In genomic region chr2:6827516-6828298, GRCh38 we compare ENCODE assay signal across 16 cellular contexts. TPM values are rescaled to one million over a fixed set of nuclear protein-coding genes. Genes with fewer than 3 reads are reported as not detected.
DNase-seq lines count a peak whose midpoint lies in the region; ATAC-seq, FAIRE-seq and TF ChIP-seq lines count a peak whose summit lies in the region.
"Had no signal": no experiment of that assay in that cellular context is flagged by ENCODE, and none has a peak within 500 bp of the region (broad histone marks: within the 10 kb centered on the region; RNA-seq: fewer than 3 reads in every experiment).

No MANE protein-coding gene starts in this region.

- no peaks in the 10 kb centered on the region for H3K79me2 ChIP-seq in SU-DHL-6 (ENCODE audit: insufficient read depth, low read length)

- 61 to 63% methylated on average over 5 of the region's 5 CpGs for WGBS in aorta, 2 donors

- H2AFZ ChIP-seq in SU-DHL-6 (ENCODE audit: low read depth, low read length, severe bottlenecking): peak overlapping the region; percentile 88

- BruUV-seq in A673 (replicated peaks; lab: Mats Ljungman, UMichigan): no TSS peak

- peaks cover 9% of the 10 kb centered on the region for H3K27me3 Mint-ChIP-seq in WTC11 (ENCODE audit: low read depth)
- H3K27me3 Mint-ChIP-seq: progenitor cell of endocrine pancreas had no signal

- H3K27ac Mint-ChIP-seq in WTC11: no peak overlapping the region
- H3K27ac Mint-ChIP-seq: activated CD4-positive, alpha-beta memory T cell treated with anti-CD3 and anti-CD28 coated beads, Interleukin-2, amount 10 ng/mL, durations not matched to agents 7 days and 5 days; activated T-helper 2 cell treated with anti-CD3 and anti-CD28 coated beads, Interferon-gamma antibody, Interleukin-2, Interleukin-4, amounts not matched to agents 10 μg/mL and 5 μg/mL and 100 μg/mL, durations not matched to agents 14 hours and 24 hours and 36 hours; progenitor cell of endocrine pancreas had no signal

- H3K4me1 ChIP-seq in A673 (ENCODE audit: insufficient read depth, low read length, poor library complexity, severe bottlenecking): peaks cover 18% of the 10 kb centered on the region
- H3K4me1 ChIP-seq in aorta (ENCODE audit: control insufficient read depth in 1 of 2, insufficient read depth in 2 of 2, low read length in 2 of 2): no peaks in the 10 kb centered on the region

- no peaks in the 10 kb centered on the region for H3K9me2 ChIP-seq in SU-DHL-6 (replicated peaks; ENCODE audit: insufficient read depth, low read length)

- no peaks in the 10 kb centered on the region for H3K27me3 ChIP-seq in A673 (replicated peaks; ENCODE audit: insufficient read depth, low read depth, low read length, poor library complexity)
- no peaks in the 10 kb centered on the region for H3K27me3 ChIP-seq in SU-DHL-6 (ENCODE audit: low read length)
- H3K27me3 ChIP-seq in aorta (ENCODE audit: control insufficient read depth in 1 of 2, insufficient read depth in 2 of 2, low read length in 1 of 2): no peaks in the 10 kb centered on the region
- H3K27me3 ChIP-seq: ascending aorta had no signal

- no peaks in the 10 kb centered on the region for H4K20me1 ChIP-seq in SU-DHL-6 (ENCODE audit: low read depth, low read length)

- H3K9me3 ChIP-seq in A673 (ENCODE audit: low read depth, low read length, poor library complexity, severe bottlenecking) (peaks cover 17% of the 10 kb centered on the region), SU-DHL-6 (ENCODE audit: insufficient read depth, low read length) (peaks cover 13% of the 10 kb centered on the region; the same call in 1 of the 2 replicates), aorta (ENCODE audit: control insufficient read depth, low read length) (peaks cover 2% of the 10 kb centered on the region)

- intact Hi-C loops in A673 (cut with micrococcal nuclease; ENCODE audit: unreplicated experiment): loop anchor here (2.0 kb wide), 1 partner anchor 475 kb away; no protein-coding TSS in a partner anchor
- intact Hi-C loops in aorta (cut with DNase I): no loop called here

- peak overlapping the region; percentile 33 for H3K9ac ChIP-seq in SU-DHL-6 (ENCODE audit: low read length)

- no peak overlapping the region for H3K4me3 Mint-ChIP-seq in WTC11
- H3K4me3 Mint-ChIP-seq: activated CD4-positive, alpha-beta memory T cell treated with anti-CD3 and anti-CD28 coated beads, Interleukin-2, amount 10 ng/mL, durations not matched to agents 7 days and 5 days had no signal

- peaks cover 78% of the 10 kb centered on the region for H3K9me3 Mint-ChIP-seq in WTC11

- TF ChIP-seq CTCF in A673 (conservative IDR thresholded peaks at IDR 0.05; ENCODE audit: low read depth, low read length) (no peak), SU-DHL-6 (IDR thresholded peaks at IDR 0.05; ENCODE audit: insufficient read depth, low read length, poor library complexity, severe bottlenecking) (no peak), WTC11 (IDR thresholded peaks at IDR 0.05) (no peak)

- peaks cover 57% of the 10 kb centered on the region for H3K36me3 Mint-ChIP-seq in WTC11

- H3K36me3 ChIP-seq in A673 (ENCODE audit: insufficient read depth, low read length, poor library complexity, severe bottlenecking) (no peaks in the 10 kb centered on the region), SU-DHL-6 (ENCODE audit: low read length) (peaks cover 5% of the 10 kb centered on the region; the same call in 1 of the 2 replicates), aorta (ENCODE audit: control insufficient read depth in 1 of 2, insufficient read depth in 2 of 2, low read length in 1 of 2) (peaks cover 0 to 2% of the 10 kb centered on the region in 2 donors)
- H3K36me3 ChIP-seq: ascending aorta had no signal

- ATAC-seq in aorta (ENCODE audit: low FRiP score) (no peak), GM19324 (IDR thresholded peaks at IDR 0.05; ENCODE audit: low FRiP score, unreplicated experiment) (no peak), WTC11 (no peak), HG03565 (IDR thresholded peaks at IDR 0.05; ENCODE audit: unreplicated experiment) (no peak)

- DNase-seq in A673 (ENCODE audit: low spot score) (no peak), GM19239 (ENCODE audit: insufficient read length, low spot score) (no peak), iris pigment epithelial cell (ENCODE audit: low read depth) (peak; percentile 34), aorta (no peak), WTC11 (ENCODE audit: low spot score) (no peak)
- DNase-seq: activated CD4-positive, alpha-beta memory T cell treated with anti-CD3 and anti-CD28 coated beads, Interleukin-2, amount 10 ng/mL, durations not matched to agents 7 days and 5 days; DND-41; NCI-H526 treated with DMSO at 0.1 percent for 48 hours had no signal

- no peaks in the 10 kb centered on the region for H3F3A ChIP-seq in SU-DHL-6 (ENCODE audit: insufficient read depth)

- POLR2A ChIA-PET in A673 (lab: Charles Lee; ENCODE audit: low non-redundant PET) (no interaction called here), WTC11 (lab: Charles Lee) (no interaction called here)

- no peaks in the 10 kb centered on the region for H3K4me1 Mint-ChIP-seq in WTC11

- H3K27ac ChIP-seq in A673 (ENCODE audit: low read depth, low read length, poor library complexity, severe bottlenecking): peak overlapping the region; percentile 41
- H3K27ac ChIP-seq in SU-DHL-6 (ENCODE audit: low read depth, low read length): peak overlapping the region; percentile 23
- H3K27ac ChIP-seq in aorta (ENCODE audit: low read depth in 1 of 2, low read length in 2 of 2): no peak overlapping the region
- H3K27ac ChIP-seq: ascending aorta, RWPE1 had no signal

- H3K4me2 ChIP-seq in SU-DHL-6 (ENCODE audit: low read depth, low read length, poor library complexity, severe bottlenecking): peak overlapping the region; percentile 40

- peak; percentile 8 for FAIRE-seq in GM19239 (lab: Jason Lieb, UNC)
- FAIRE-seq: GM12878 had no signal

- H3K4me3 ChIP-seq in A673 (ENCODE audit: low read depth, low read length, poor library complexity, severe bottlenecking) (no peak overlapping the region), SU-DHL-6 (ENCODE audit: insufficient read depth, low read length, poor library complexity, severe bottlenecking) (no peak overlapping the region), aorta (ENCODE audit: low read length in 2 of 2) (no peak overlapping the region)
- H3K4me3 ChIP-seq: ascending aorta, GM12878 had no signal

- CTCF ChIA-PET in A673 (lab: Charles Lee) (interaction anchor here (0.6 kb wide), 1 partner anchor 1090 kb away, joined by 3 read pairs; no protein-coding TSS in a partner anchor), WTC11 (lab: Charles Lee) (no interaction called here)

TF ChIP-seq in WTC11, 78 proteins besides CTCF, POLR2A, EP300 and RAD21:
- TF ChIP-seq, protein P1, sequence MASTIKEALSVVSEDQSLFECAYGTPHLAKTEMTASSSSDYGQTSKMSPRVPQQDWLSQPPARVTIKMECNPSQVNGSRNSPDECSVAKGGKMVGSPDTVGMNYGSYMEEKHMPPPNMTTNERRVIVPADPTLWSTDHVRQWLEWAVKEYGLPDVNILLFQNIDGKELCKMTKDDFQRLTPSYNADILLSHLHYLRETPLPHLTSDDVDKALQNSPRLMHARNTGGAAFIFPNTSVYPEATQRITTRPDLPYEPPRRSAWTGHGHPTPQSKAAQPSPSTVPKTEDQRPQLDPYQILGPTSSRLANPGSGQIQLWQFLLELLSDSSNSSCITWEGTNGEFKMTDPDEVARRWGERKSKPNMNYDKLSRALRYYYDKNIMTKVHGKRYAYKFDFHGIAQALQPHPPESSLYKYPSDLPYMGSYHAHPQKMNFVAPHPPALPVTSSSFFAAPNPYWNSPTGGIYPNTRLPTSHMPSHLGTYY (CRISPR knock-in tag; IDR thresholded peaks at IDR 0.05): no peak
- TF ChIP-seq TEAD4 (CRISPR knock-in tag; IDR thresholded peaks at IDR 0.05) (no peak), SMAD3 (CRISPR knock-in tag; IDR thresholded peaks at IDR 0.05; ENCODE audit: borderline replicate concordance) (no peak), FOXK1 (CRISPR knock-in tag; IDR thresholded peaks at IDR 0.05) (no peak), ZNF138 (CRISPR knock-in tag; conservative IDR thresholded peaks at IDR 0.05) (no peak), ZMAT4 (CRISPR knock-in tag; IDR thresholded peaks at IDR 0.05) (no peak), ZNF416 (CRISPR knock-in tag; IDR thresholded peaks at IDR 0.05) (no peak), ZNF396 (CRISPR knock-in tag; IDR thresholded peaks at IDR 0.05; ENCODE audit: borderline replicate concordance) (no peak)
- TF ChIP-seq, protein P2, sequence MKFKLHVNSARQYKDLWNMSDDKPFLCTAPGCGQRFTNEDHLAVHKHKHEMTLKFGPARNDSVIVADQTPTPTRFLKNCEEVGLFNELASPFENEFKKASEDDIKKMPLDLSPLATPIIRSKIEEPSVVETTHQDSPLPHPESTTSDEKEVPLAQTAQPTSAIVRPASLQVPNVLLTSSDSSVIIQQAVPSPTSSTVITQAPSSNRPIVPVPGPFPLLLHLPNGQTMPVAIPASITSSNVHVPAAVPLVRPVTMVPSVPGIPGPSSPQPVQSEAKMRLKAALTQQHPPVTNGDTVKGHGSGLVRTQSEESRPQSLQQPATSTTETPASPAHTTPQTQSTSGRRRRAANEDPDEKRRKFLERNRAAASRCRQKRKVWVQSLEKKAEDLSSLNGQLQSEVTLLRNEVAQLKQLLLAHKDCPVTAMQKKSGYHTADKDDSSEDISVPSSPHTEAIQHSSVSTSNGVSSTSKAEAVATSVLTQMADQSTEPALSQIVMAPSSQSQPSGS (CRISPR knock-in tag; IDR thresholded peaks at IDR 0.05; ENCODE audit: borderline replicate concordance, low read depth): no peak
- TF ChIP-seq, protein P3, sequence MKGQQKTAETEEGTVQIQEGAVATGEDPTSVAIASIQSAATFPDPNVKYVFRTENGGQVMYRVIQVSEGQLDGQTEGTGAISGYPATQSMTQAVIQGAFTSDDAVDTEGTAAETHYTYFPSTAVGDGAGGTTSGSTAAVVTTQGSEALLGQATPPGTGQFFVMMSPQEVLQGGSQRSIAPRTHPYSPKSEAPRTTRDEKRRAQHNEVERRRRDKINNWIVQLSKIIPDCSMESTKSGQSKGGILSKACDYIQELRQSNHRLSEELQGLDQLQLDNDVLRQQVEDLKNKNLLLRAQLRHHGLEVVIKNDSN (CRISPR knock-in tag; IDR thresholded peaks at IDR 0.05): no peak

RNA-seq across cellular contexts. Expression of gene CMPK2, which starts 38.0 kb away (rescaled TPM):
- total RNA-seq in A673 (2021) (3.3 and 4.6 TPM in 2 replicates), aorta (1 to 10 TPM; 3.7 to 5.3 TPM), WTC11 (2021) (0.13 to 0.32 TPM (median 0.16 TPM) in 3 replicates)
- polyA plus RNA-seq in aorta: 1 to 10 TPM; 2.4 to 7.4 TPM

RNA-seq across cellular contexts. Expression of gene RSAD2, which starts 49.9 kb away (rescaled TPM):
- total RNA-seq in A673 (2021) (2.1 and 2.2 TPM in 2 replicates), aorta (1 to 10 TPM; 4.9 to 8.9 TPM), WTC11 (2021) (not detected in 3 replicates)
- polyA plus RNA-seq in aorta: 1 to 10 TPM; 1.7 to 8.3 TPM

Comparison
In these comparisons a context has a peak if more than half of its experiments do, and no peak if none do; other contexts are left out.
1. H3K27ac ChIP-seq: peak in A673 (single experiment) and SU-DHL-6 (single experiment); none in aorta (0 of 2).